In the genomic region with DNA sequence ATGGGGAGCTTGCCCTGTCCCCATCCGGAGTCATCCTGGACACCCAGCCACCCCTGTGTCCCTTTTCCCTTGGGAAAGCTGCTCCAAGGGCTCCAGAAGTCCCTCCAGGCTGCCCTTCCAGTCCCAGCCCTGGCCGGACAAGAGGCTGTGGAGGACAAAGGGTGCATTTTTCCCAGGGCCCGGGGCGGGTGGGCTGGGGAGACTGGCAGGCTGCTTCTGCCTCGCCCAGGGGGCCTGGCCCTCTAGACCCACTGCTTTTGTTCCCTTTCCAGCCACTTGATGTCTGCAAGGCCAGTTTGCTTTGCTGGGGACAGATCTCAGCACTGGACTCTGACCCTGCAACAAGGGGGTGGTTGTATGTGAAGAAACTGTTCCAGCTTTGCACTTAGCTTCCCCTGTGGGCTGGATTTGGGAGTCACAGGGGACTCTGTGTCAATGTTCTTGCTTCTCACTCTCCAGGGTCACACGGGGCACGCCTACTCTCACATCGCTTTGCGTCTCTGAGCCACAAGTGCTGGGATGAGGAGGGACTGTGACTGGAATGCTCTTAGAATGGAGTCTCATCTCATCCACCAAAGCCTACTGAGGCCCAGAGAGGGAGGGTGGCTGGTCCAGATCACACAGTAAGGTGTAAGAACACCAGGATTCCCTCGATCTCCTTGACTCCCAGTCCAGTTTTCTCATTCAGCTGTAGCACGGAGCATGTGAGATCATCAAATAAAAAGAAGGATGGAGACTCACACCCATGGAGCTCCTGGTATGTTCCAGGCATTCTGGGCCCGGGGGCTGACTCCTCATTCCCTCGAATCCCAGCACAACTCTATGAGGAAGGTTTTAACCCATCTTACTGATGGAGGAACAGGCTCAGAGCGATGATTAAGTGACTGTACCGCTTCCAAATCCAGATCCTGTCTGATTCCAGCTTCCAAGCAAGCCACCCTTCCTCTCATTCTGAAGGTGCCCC, we compare ENCODE assay signal across 14 cellular contexts. TPM values are rescaled to one million over a fixed set of nuclear protein-coding genes. Genes with fewer than 3 reads are reported as not detected.
DNase-seq lines count a peak whose midpoint lies in the region; ATAC-seq, FAIRE-seq and TF ChIP-seq lines count a peak whose summit lies in the region.
"Had no signal": no experiment of that assay in that cellular context is flagged by ENCODE, and none has a peak within 500 bp of the region (broad histone marks: within the 10 kb centered on the region; RNA-seq: fewer than 3 reads in every experiment).

No MANE protein-coding gene starts in this region.

- intact Hi-C loops in esophagus muscularis mucosa (cut with DNase I) (no loop called here), lower lobe of right lung (cut with DNase I) (no loop called here)

- no peak for FAIRE-seq in small intestine (lab: Jason Lieb, UNC)

- H3K9me3 ChIP-seq in HEK293 (ENCODE audit: control insufficient read depth, insufficient read depth, low read depth, low read length) (no peaks in the 10 kb centered on the region), esophagus muscularis mucosa (no peaks in the 10 kb centered on the region), lower lobe of right lung (no peaks in the 10 kb centered on the region), small intestine (ENCODE audit: control insufficient read depth, low read depth) (no peaks in the 10 kb centered on the region)
- H3K9me3 ChIP-seq: ascending aorta had no signal

- H3K27ac Mint-ChIP-seq in activated naive CD4-positive, alpha-beta T cell treated with anti-CD3 and anti-CD28 coated beads, Interleukin-2, amount 10 ng/mL, durations not matched to agents 7 days and 5 days: no peak overlapping the region
- H3K27ac Mint-ChIP-seq: effector memory CD8-positive, alpha-beta T cell had no signal

- DNase-seq in esophagus muscularis mucosa (ENCODE audit: extremely low spot score): no peak
- no peak for DNase-seq in lower lobe of right lung
- peak; percentile 53 for DNase-seq in small intestine
- no peak for DNase-seq in activated naive CD4-positive, alpha-beta T cell treated with anti-CD3 and anti-CD28 coated beads, Interleukin-2, amount 10 ng/mL, durations not matched to agents 7 days and 5 days
- no peak for DNase-seq in UCSD-AML1 (lab: John Stamatoyannopoulos, UW; ENCODE audit: unreplicated experiment)
- DNase-seq: effector memory CD8-positive, alpha-beta T cell; GF-D8; NCI-H345; WERI-Rb-1 had no signal

- H3K36me3 Mint-ChIP-seq in activated naive CD4-positive, alpha-beta T cell treated with anti-CD3 and anti-CD28 coated beads, Interleukin-2, amount 10 ng/mL, durations not matched to agents 7 days and 5 days: no peaks in the 10 kb centered on the region

- TF ChIP-seq EP300 in esophagus muscularis mucosa (IDR thresholded peaks at IDR 0.05): no peak

- peaks cover 0 to 11% (median 0%) of the 10 kb centered on the region in 4 donors for H3K27me3 ChIP-seq in esophagus muscularis mucosa
- H3K27me3 ChIP-seq in lower lobe of right lung (ENCODE audit: low read depth): no peaks in the 10 kb centered on the region
- no peaks in the 10 kb centered on the region for H3K27me3 ChIP-seq in small intestine (ENCODE audit: control insufficient read depth in 2 of 2, insufficient read depth in 2 of 2, low read length in 2 of 2)
- H3K27me3 ChIP-seq: ascending aorta; BLaER1 treated with 17β-estradiol and CSF1 and Interleukin-3, amounts not matched to agents 10 nM and 100 nM had no signal

- CTCF ChIA-PET in HEK293 (lab: Yijun Ruan, JAX): interaction anchor here (1.3 kb wide), 1 partner anchor 466 kb away, joined by 3 read pairs; no protein-coding TSS in a partner anchor
- CTCF ChIA-PET in activated naive CD4-positive, alpha-beta T cell treated with anti-CD3 and anti-CD28 coated beads, Interleukin-2, amount 10 ng/mL, durations not matched to agents 7 days and 5 days (lab: Charles Lee): interaction anchor here (2.8 kb wide), 1 partner anchor 262 kb away, joined by 7 read pairs; no protein-coding TSS in a partner anchor

- H3K4me1 Mint-ChIP-seq in activated naive CD4-positive, alpha-beta T cell treated with anti-CD3 and anti-CD28 coated beads, Interleukin-2, amount 10 ng/mL, durations not matched to agents 7 days and 5 days: no peaks in the 10 kb centered on the region

- no peaks in the 10 kb centered on the region for H3K9me3 Mint-ChIP-seq in activated naive CD4-positive, alpha-beta T cell treated with anti-CD3 and anti-CD28 coated beads, Interleukin-2, amount 10 ng/mL, durations not matched to agents 7 days and 5 days

- no peak for ATAC-seq in lower lobe of right lung
- no peak for ATAC-seq in HG03354 (IDR thresholded peaks at IDR 0.05; ENCODE audit: poor library complexity, severe bottlenecking, unreplicated experiment)
- no peak for ATAC-seq in HG02884 (IDR thresholded peaks at IDR 0.05; ENCODE audit: unreplicated experiment)
- ATAC-seq: effector memory CD8-positive, alpha-beta T cell had no signal

- H3K4me1 ChIP-seq in HEK293 (ENCODE audit: control insufficient read depth, insufficient read depth, low read length): peaks cover 5% of the 10 kb centered on the region
- peaks cover 49 to 69% (median 55%) of the 10 kb centered on the region in 4 donors for H3K4me1 ChIP-seq in esophagus muscularis mucosa
- peaks cover 47% of the 10 kb centered on the region for H3K4me1 ChIP-seq in lower lobe of right lung
- H3K4me1 ChIP-seq in small intestine (ENCODE audit: control insufficient read depth in 2 of 2, insufficient read depth in 1 of 2, low read depth in 1 of 2, low read length in 1 of 2): no peaks in the 10 kb centered on the region

- no peaks in the 10 kb centered on the region for H3K36me3 ChIP-seq in HEK293 (ENCODE audit: control insufficient read depth in 2 of 2, insufficient read depth in 1 of 2, low read length in 2 of 2)
- no peaks in the 10 kb centered on the region for H3K36me3 ChIP-seq in esophagus muscularis mucosa
- H3K36me3 ChIP-seq in lower lobe of right lung: no peaks in the 10 kb centered on the region
- H3K36me3 ChIP-seq in small intestine (ENCODE audit: control insufficient read depth in 2 of 2, insufficient read depth in 2 of 2, low read length in 2 of 2): no peaks in the 10 kb centered on the region
- H3K36me3 ChIP-seq: ascending aorta; BLaER1 treated with 17β-estradiol and CSF1 and Interleukin-3, amounts not matched to agents 10 nM and 100 nM; WERI-Rb-1 had no signal

- no peak overlapping the region for H3K27ac ChIP-seq in HEK293 (ENCODE audit: extremely low read depth, low read depth, low read length)
- peak overlapping the region; percentile 57 to 81 (median 75) for H3K27ac ChIP-seq in esophagus muscularis mucosa (replicated peaks in 1 of 4)
- H3K27ac ChIP-seq in lower lobe of right lung: peak overlapping the region; percentile 75
- peak overlapping the region in 1 of 2 donors; percentile 47 for H3K27ac ChIP-seq in small intestine (ENCODE audit: low read depth in 1 of 2, low read length in 1 of 2)
- H3K27ac ChIP-seq: BLaER1 treated with 17β-estradiol and CSF1 and Interleukin-3, amounts not matched to agents 10 nM and 100 nM; WERI-Rb-1 had no signal

- no peak for TF ChIP-seq POLR2A in esophagus muscularis mucosa (IDR thresholded peaks at IDR 0.05; ENCODE audit: low read depth)

- 73% methylated on average over 11 of the region's 15 CpGs for WGBS in esophagus muscularis mucosa
- WGBS in small intestine, 3 donors: 51 to 65% (median 52%) methylated on average over 15 of the region's 15 CpGs

- H3K4me3 Mint-ChIP-seq in activated naive CD4-positive, alpha-beta T cell treated with anti-CD3 and anti-CD28 coated beads, Interleukin-2, amount 10 ng/mL, durations not matched to agents 7 days and 5 days: no peak overlapping the region
- H3K4me3 Mint-ChIP-seq: effector memory CD8-positive, alpha-beta T cell had no signal

- H3K4me3 ChIP-seq in HEK293 (ENCODE audit: low read depth, low read length): no peak overlapping the region
- no peak overlapping the region for H3K4me3 ChIP-seq in esophagus muscularis mucosa
- H3K4me3 ChIP-seq in lower lobe of right lung: no peak overlapping the region
- H3K4me3 ChIP-seq in small intestine (ENCODE audit: low read depth in 1 of 2, low read length in 2 of 2): no peak overlapping the region
- H3K4me3 ChIP-seq: ascending aorta; BLaER1 treated with 17β-estradiol and CSF1 and Interleukin-3, amounts not matched to agents 10 nM and 100 nM had no signal

- no peak for TF ChIP-seq CTCF in HEK293 (tag by site-specific recombination; IDR thresholded peaks at IDR 0.05)
- no peak for TF ChIP-seq CTCF in esophagus muscularis mucosa (IDR thresholded peaks at IDR 0.05)
- TF ChIP-seq CTCF in lower lobe of right lung (IDR thresholded peaks at IDR 0.05): no peak

- POLR2A ChIA-PET in HEK293 (lab: Yijun Ruan, JAX): no interaction called here

- peaks cover 12% of the 10 kb centered on the region for H3K27me3 Mint-ChIP-seq in activated naive CD4-positive, alpha-beta T cell treated with anti-CD3 and anti-CD28 coated beads, Interleukin-2, amount 10 ng/mL, durations not matched to agents 7 days and 5 days

TF ChIP-seq in HEK293, 187 proteins besides CTCF, POLR2A, EP300 and RAD21:
- TF ChIP-seq ZFHX2 (tag by site-specific recombination; conservative IDR thresholded peaks at IDR 0.05) (0 out of 2 replicates have a peak, but pooled peaks have one; percentile 13), ZNF830 (tag by site-specific recombination; IDR thresholded peaks at IDR 0.05; ENCODE audit: low read depth) (no peak)

RNA-seq across cellular contexts. Expression of a gene that starts 59.9 kb away (rescaled TPM):
- total RNA-seq in esophagus muscularis mucosa (10 to 100 TPM; 73.6 to 91.4 (median 83.8) TPM), lower lobe of right lung (93.2 TPM)
- polyA plus RNA-seq in small intestine: 100 to 1,000 TPM in 1 of 3 donors, 10 to 100 TPM in 2; 61.6 to 100 (median 79.4) TPM
